1 cellular context compared by ENCODE assay signal in the genomic region with DNA sequence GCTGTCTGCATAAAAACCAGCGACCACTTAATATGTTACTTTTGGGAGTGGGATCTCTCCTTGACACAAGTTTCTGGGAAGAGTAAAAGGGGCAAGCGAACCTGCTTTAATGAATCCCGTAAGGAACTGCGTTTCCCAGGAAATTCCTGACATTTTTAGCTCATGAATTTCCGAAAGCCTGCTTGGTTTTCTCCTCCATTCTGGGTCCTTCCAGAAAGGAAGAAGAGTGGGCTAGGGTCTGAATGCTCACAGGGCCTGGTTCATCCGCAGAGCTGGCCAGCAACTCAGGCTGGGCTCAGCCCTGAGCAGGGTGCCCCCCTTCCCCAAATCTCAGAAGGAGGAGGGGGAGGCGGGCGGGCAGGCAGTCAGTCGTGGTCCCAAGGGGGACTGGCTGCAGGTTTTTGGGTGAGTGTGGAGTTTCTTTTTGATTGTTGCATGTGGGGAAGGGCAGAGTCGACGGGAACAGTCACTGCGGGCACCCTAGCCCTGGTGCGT.
TF ChIP-seq lines count a peak whose summit lies in the region.

No MANE protein-coding gene starts in this region.

TF ChIP-seq in GM12878, 131 proteins besides CTCF, POLR2A, EP300 and RAD21:
- TF ChIP-seq GATAD2B (conservative IDR thresholded peaks at IDR 0.05; ENCODE audit: low read depth) (no peak), JUNB (IDR thresholded peaks at IDR 0.05) (0 out of 2 replicates have a peak, but pooled peaks have one; percentile 19), RB1 (IDR thresholded peaks at IDR 0.05; ENCODE audit: borderline replicate concordance) (no peak), EGR1 (IDR thresholded peaks at IDR 0.05; ENCODE audit: borderline replicate concordance in 1 of 2, low read depth in 2 of 2, low read length in 2 of 2) (no peak), RFX5 (IDR thresholded peaks at IDR 0.05; ENCODE audit: low read depth, low read length) (no peak), MEF2B (IDR thresholded peaks at IDR 0.05; ENCODE audit: partially characterized antibody, poor library complexity, severe bottlenecking) (peak; percentile 33), SMARCA5 (IDR thresholded peaks at IDR 0.05) (no peak)
- TF ChIP-seq, protein P1, sequence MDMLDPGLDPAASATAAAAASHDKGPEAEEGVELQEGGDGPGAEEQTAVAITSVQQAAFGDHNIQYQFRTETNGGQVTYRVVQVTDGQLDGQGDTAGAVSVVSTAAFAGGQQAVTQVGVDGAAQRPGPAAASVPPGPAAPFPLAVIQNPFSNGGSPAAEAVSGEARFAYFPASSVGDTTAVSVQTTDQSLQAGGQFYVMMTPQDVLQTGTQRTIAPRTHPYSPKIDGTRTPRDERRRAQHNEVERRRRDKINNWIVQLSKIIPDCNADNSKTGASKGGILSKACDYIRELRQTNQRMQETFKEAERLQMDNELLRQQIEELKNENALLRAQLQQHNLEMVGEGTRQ (IDR thresholded peaks at IDR 0.05; ENCODE audit: borderline replicate concordance, low read depth, low read length), result no peak
- TF ChIP-seq, protein P2, sequence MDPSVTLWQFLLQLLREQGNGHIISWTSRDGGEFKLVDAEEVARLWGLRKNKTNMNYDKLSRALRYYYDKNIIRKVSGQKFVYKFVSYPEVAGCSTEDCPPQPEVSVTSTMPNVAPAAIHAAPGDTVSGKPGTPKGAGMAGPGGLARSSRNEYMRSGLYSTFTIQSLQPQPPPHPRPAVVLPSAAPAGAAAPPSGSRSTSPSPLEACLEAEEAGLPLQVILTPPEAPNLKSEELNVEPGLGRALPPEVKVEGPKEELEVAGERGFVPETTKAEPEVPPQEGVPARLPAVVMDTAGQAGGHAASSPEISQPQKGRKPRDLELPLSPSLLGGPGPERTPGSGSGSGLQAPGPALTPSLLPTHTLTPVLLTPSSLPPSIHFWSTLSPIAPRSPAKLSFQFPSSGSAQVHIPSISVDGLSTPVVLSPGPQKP (IDR thresholded peaks at IDR 0.05; ENCODE audit: low read depth, low read length), result no peak
- TF ChIP-seq, protein P3, sequence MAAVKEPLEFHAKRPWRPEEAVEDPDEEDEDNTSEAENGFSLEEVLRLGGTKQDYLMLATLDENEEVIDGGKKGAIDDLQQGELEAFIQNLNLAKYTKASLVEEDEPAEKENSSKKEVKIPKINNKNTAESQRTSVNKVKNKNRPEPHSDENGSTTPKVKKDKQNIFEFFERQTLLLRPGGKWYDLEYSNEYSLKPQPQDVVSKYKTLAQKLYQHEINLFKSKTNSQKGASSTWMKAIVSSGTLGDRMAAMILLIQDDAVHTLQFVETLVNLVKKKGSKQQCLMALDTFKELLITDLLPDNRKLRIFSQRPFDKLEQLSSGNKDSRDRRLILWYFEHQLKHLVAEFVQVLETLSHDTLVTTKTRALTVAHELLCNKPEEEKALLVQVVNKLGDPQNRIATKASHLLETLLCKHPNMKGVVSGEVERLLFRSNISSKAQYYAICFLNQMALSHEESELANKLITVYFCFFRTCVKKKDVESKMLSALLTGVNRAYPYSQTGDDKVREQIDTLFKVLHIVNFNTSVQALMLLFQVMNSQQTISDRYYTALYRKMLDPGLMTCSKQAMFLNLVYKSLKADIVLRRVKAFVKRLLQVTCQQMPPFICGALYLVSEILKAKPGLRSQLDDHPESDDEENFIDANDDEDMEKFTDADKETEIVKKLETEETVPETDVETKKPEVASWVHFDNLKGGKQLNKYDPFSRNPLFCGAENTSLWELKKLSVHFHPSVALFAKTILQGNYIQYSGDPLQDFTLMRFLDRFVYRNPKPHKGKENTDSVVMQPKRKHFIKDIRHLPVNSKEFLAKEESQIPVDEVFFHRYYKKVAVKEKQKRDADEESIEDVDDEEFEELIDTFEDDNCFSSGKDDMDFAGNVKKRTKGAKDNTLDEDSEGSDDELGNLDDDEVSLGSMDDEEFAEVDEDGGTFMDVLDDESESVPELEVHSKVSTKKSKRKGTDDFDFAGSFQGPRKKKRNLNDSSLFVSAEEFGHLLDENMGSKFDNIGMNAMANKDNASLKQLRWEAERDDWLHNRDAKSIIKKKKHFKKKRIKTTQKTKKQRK (IDR thresholded peaks at IDR 0.05; ENCODE audit: low read depth, low read length), result no peak
- TF ChIP-seq, protein P4, sequence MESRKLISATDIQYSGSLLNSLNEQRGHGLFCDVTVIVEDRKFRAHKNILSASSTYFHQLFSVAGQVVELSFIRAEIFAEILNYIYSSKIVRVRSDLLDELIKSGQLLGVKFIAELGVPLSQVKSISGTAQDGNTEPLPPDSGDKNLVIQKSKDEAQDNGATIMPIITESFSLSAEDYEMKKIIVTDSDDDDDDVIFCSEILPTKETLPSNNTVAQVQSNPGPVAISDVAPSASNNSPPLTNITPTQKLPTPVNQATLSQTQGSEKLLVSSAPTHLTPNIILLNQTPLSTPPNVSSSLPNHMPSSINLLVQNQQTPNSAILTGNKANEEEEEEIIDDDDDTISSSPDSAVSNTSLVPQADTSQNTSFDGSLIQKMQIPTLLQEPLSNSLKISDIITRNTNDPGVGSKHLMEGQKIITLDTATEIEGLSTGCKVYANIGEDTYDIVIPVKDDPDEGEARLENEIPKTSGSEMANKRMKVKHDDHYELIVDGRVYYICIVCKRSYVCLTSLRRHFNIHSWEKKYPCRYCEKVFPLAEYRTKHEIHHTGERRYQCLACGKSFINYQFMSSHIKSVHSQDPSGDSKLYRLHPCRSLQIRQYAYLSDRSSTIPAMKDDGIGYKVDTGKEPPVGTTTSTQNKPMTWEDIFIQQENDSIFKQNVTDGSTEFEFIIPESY (IDR thresholded peaks at IDR 0.05), result no peak
